Comparison of ENCODE assay signal across 22 cellular contexts in the genomic region with DNA sequence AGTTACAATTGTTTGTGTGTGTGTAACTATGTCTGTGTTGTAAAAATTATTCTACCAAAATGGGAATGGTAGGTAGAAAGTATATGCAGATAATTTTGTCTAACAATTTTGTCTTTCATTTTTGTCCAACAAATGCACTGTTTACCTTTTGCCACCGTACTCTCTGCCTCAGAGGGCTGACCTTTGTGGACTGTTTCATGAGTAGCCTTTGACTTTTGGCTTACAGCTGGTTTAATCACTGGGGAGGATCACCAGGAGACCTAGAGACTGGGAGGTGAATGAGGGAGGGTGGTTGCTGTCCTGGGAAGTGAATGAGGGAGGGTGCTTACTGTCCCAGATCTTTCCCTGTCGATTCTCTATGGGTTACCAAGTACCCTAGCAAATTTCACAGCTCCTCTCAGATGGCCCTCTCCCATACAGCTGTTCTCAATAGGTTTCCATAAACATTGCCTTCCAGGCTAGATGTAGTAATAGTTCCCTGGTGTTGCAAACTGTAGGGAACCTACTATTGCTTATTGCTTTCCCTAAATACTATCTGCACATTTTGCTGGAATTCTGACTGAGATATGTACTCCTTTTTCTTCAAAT. TPM values are rescaled to one million over a fixed set of nuclear protein-coding genes. Genes with fewer than 3 reads are reported as not detected.
"Had no signal": no experiment of that assay in that cellular context is flagged by ENCODE, and none has a peak within 500 bp of the region (broad histone marks: within the 10 kb centered on the region; RNA-seq: fewer than 3 reads in every experiment).

No MANE protein-coding gene starts in this region.

- H3K4me3 ChIP-seq: body of pancreas, cardiac muscle cell, gastroesophageal sphincter, lower lobe of right lung, spleen had no signal

- H3K27me3 ChIP-seq: body of pancreas, spleen had no signal

- H3K4me1 ChIP-seq: body of pancreas, gastroesophageal sphincter, lower lobe of right lung had no signal

- H3K27ac ChIP-seq: body of pancreas, cardiac muscle cell, epithelial cell of prostate, gastroesophageal sphincter, lower lobe of right lung had no signal

- DNase-seq: activated CD4-positive, alpha-beta memory T cell treated with anti-CD3 and anti-CD28 coated beads, Interleukin-2, amount 10 ng/mL, durations not matched to agents 7 days and 5 days; activated CD4-positive, alpha-beta T cell treated with anti-CD3 and anti-CD28 coated beads for 48 hours; activated effector memory CD4-positive, alpha-beta T cell treated with anti-CD3 and anti-CD28 coated beads, Interleukin-2, amount 50 U/mL, for 16 hours; activated naive CD4-positive, alpha-beta T cell treated with anti-CD3 and anti-CD28 coated beads, Interleukin-2, amount 50 U/mL, for 16 hours; activated naive CD8-positive, alpha-beta T cell treated with anti-CD3 and anti-CD28 coated beads, Interleukin-2, amount 50 U/mL, for 24 hours; activated T-cell treated with anti-CD3 and anti-CD28 coated beads for 4 hours; body of pancreas; cortex of kidney; head of caudate nucleus; hypothalamus; lower lobe of right lung; naive thymus-derived CD4-positive, alpha-beta T cell; occipital lobe; retina; spleen; stimulated activated CD4-positive, alpha-beta T cell treated with anti-CD3 and anti-CD28 coated beads, Interleukin-4, amount 100 ng/mL, for 1 hour; stimulated activated naive CD8-positive, alpha-beta T cell treated with anti-CD3 and anti-CD28 coated beads, Interleukin-15, Interleukin-2, amounts not matched to agents 100 U/mL and 50 U/mL, for 24 hours had no signal

- H3K9me3 ChIP-seq: body of pancreas, gastroesophageal sphincter, lower lobe of right lung, spleen had no signal

- FAIRE-seq: islet of Langerhans had no signal

- H3K36me3 ChIP-seq: cardiac muscle cell, gastroesophageal sphincter, lower lobe of right lung, spleen had no signal

RNA-seq across cellular contexts. Expression of gene CFAP53, which starts 47.7 kb away (rescaled TPM):
- total RNA-seq: posterior vena cava had no signal
